In the genomic region with DNA sequence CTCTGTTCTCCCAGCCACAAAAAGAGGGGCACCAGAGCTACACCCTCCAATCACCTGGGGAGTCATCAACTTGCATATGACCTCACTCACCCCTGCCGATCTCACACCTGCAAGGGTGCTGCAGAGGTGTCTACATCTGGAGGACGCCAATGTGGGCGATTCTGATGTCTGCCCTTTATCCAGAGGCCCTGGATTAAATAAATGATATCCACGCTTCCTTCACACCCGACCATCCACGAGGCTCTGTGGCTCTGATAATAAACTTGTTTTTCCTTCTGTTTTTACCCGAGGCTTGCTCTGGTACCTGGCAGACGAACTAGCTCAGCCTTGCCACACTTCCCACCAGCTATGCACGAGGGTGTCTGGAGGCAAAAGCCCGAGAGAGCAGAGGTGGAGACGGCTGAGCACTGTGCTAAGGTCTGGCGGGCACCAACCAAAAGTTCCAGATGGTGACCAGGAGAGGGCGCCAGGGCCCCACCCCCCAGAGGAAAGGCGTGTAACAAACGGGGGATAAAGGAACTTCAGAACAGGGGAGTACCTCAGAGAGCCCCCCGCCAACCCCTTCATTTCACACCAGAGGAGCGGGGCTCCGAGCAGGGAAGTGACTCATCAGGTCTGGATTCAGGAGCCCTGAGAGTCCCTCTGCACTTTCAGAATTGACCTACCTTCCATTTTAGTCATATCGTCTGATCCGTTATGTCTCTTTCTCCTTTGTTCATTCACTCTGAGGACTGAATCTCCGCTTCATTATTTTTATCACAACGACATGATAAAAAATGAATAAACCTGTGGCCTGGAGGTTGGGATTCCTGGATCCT, we compare ENCODE assay signal across 8 cellular contexts. TPM values are rescaled to one million over a fixed set of nuclear protein-coding genes. Genes with fewer than 3 reads are reported as not detected.
DNase-seq lines count a peak whose midpoint lies in the region; ATAC-seq and TF ChIP-seq lines count a peak whose summit lies in the region.

No MANE protein-coding gene starts in this region.

- H3K27me3 Mint-ChIP-seq in activated naive CD4-positive, alpha-beta T cell treated with anti-CD3 and anti-CD28 coated beads, Interleukin-2, amount 10 ng/mL, durations not matched to agents 7 days and 5 days: peaks cover 42% of the 10 kb centered on the region

- TF ChIP-seq CTCF in BE2C (IDR thresholded peaks at IDR 0.05; ENCODE audit: low read depth, low read length) (peak; percentile 93), left ventricle myocardium inferior (IDR thresholded peaks at IDR 0.05; ENCODE audit: borderline replicate concordance) (peak; percentile 86)

- no peak overlapping the region for H3K27ac Mint-ChIP-seq in activated naive CD4-positive, alpha-beta T cell treated with anti-CD3 and anti-CD28 coated beads, Interleukin-2, amount 10 ng/mL, durations not matched to agents 7 days and 5 days

- no peaks in the 10 kb centered on the region for H3K27me3 ChIP-seq in BE2C
- peaks cover 4% of the 10 kb centered on the region for H3K27me3 ChIP-seq in left ventricle myocardium inferior (ENCODE audit: low read depth)

- H3K4me1 ChIP-seq in BE2C (peaks cover 4% of the 10 kb centered on the region), left ventricle myocardium inferior (peaks cover 1% of the 10 kb centered on the region)

- H3K4me3 Mint-ChIP-seq in activated naive CD4-positive, alpha-beta T cell treated with anti-CD3 and anti-CD28 coated beads, Interleukin-2, amount 10 ng/mL, durations not matched to agents 7 days and 5 days: no peak overlapping the region

- DNase-seq in BE2C: peak; percentile 67
- peak; percentile 29 for DNase-seq in RPMI7951 (ENCODE audit: low read depth)
- peak; percentile 64 for DNase-seq in activated naive CD4-positive, alpha-beta T cell treated with anti-CD3 and anti-CD28 coated beads, Interleukin-2, amount 10 ng/mL, durations not matched to agents 7 days and 5 days
- peak; percentile 29 for DNase-seq in left ventricle myocardium inferior
- peak; percentile 14 to 41 for DNase-seq in stimulated activated CD4-positive, alpha-beta T cell treated with anti-CD3 and anti-CD28 coated beads, Interleukin-12 subunit alpha, Interleukin-12 subunit beta, amount 100 ng/mL, for 24 hours (ENCODE audit: low read depth in 2 of 2)
- no peak for DNase-seq in NCI-H1694 (lab: John Stamatoyannopoulos, UW)

- no peak overlapping the region for H3K27ac ChIP-seq in left ventricle myocardium inferior (replicated peaks)

- no peaks in the 10 kb centered on the region for H3K9me3 Mint-ChIP-seq in activated naive CD4-positive, alpha-beta T cell treated with anti-CD3 and anti-CD28 coated beads, Interleukin-2, amount 10 ng/mL, durations not matched to agents 7 days and 5 days

- intact Hi-C loops in left ventricle myocardium inferior (cut with micrococcal nuclease): loop anchor here (5.0 kb wide), 1 partner anchor 66 kb away; no protein-coding TSS in a partner anchor

- H3K36me3 ChIP-seq in BE2C: peaks cover 24% of the 10 kb centered on the region
- H3K36me3 ChIP-seq in left ventricle myocardium inferior: no peaks in the 10 kb centered on the region

- H3K4me1 Mint-ChIP-seq in activated naive CD4-positive, alpha-beta T cell treated with anti-CD3 and anti-CD28 coated beads, Interleukin-2, amount 10 ng/mL, durations not matched to agents 7 days and 5 days: no peaks in the 10 kb centered on the region

- H3K36me3 Mint-ChIP-seq in activated naive CD4-positive, alpha-beta T cell treated with anti-CD3 and anti-CD28 coated beads, Interleukin-2, amount 10 ng/mL, durations not matched to agents 7 days and 5 days: no peaks in the 10 kb centered on the region

- CTCF ChIA-PET in activated naive CD4-positive, alpha-beta T cell treated with anti-CD3 and anti-CD28 coated beads, Interleukin-2, amount 10 ng/mL, durations not matched to agents 7 days and 5 days (lab: Charles Lee): interaction anchor here (0.8 to 12.3 kb wide), 7 partner anchors 16 to 96 kb away, joined by 3 to 212 read pairs (median 4); no protein-coding TSS in a partner anchor

- H3K9me3 ChIP-seq in BE2C (no peaks in the 10 kb centered on the region), left ventricle myocardium inferior (replicated peaks) (no peaks in the 10 kb centered on the region)

- H3K4me3 ChIP-seq in BE2C (ENCODE audit: low read depth, low read length) (no peak overlapping the region), left ventricle myocardium inferior (no peak overlapping the region)

- ATAC-seq in GM18909 (IDR thresholded peaks at IDR 0.05; ENCODE audit: poor library complexity, unreplicated experiment) (peak; percentile 68), HG03442 (IDR thresholded peaks at IDR 0.05; ENCODE audit: unreplicated experiment) (peak; percentile 79)

RNA-seq across cellular contexts. Expression of gene SCN3B, which starts 13.5 kb away (rescaled TPM):
- polyA plus RNA-seq in BE2C (2012; ENCODE audit: insufficient read depth, insufficient read length, low read depth): 50.3 TPM
- not detected in 2 replicates for total RNA-seq in RPMI7951 (2014; rRNA removed; shearing (Covaris generic))
- total RNA-seq in left ventricle myocardium inferior: 1.9 TPM
